ENCODE assay signal across 24 cellular contexts in the genomic region with DNA sequence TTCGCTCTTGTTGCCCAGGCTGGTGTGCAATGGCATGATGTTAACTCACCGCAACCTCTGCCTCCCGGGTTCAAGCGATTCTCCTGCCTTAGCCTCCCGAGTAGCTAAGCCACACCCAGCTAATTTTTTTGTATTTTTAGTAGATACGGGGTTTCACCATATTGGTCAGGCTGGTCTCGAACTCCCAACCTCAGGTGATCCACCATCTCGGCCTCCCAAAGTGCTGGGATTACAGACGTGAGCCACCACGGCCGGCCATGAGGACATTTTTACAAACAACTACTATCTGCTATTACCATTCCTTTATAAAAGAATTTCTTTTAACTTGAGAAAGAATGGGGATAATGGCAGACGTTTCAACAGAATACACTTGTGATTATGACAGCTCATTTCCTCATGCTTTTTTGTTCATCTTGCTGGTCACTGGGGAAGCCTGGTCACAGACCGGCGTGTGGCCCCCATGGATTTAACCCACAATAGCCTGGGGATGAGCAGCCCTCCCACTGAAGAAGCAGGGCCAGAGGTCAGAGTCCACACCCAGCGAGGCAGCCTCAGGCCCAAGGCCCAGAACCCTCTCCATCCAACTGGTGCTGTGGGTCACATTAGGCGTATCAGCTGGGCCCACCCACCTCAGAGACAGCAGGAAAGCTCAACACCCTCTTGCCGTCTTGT.
"Had no signal": no experiment of that assay in that cellular context is flagged by ENCODE, and none has a peak within 500 bp of the region (broad histone marks: within the 10 kb centered on the region; RNA-seq: fewer than 3 reads in every experiment).

No MANE protein-coding gene starts in this region.

- H3K27ac ChIP-seq: brain microvascular endothelial cell, esophagus muscularis mucosa, left ventricle myocardium inferior, ovary, sigmoid colon, upper lobe of left lung, VCaP had no signal

- FAIRE-seq: astrocyte, small intestine, TTC549 had no signal

- ATAC-seq: stimulated activated effector memory CD8-positive, alpha-beta T cell treated with anti-CD3 and anti-CD28 coated beads, Interleukin-12 subunit alpha, Interleukin-12 subunit beta, amount 100 ng/mL, for 72 hours; T-cell had no signal

- H3K4me1 ChIP-seq: upper lobe of left lung had no signal

- DNase-seq: activated CD4-positive, alpha-beta memory T cell treated with anti-CD3 and anti-CD28 coated beads for 36 hours; activated CD4-positive, alpha-beta T cell treated with anti-CD3 and anti-CD28 coated beads for 4 hours; activated effector memory CD4-positive, alpha-beta T cell treated with anti-CD3 and anti-CD28 coated beads, Interleukin-2, amount 50 U/mL, for 16 hours; activated naive CD4-positive, alpha-beta T cell treated with anti-CD3 and anti-CD28 coated beads, Interleukin-2, amount 50 U/mL, for 16 hours; activated T-cell treated with anti-CD3 and anti-CD28 coated beads, Interleukin-2, amount 50 U/mL, for 1 hour; amniotic stem cell; brain microvascular endothelial cell; caudate nucleus; foreskin melanocyte; left ventricle myocardium inferior; ovary; sigmoid colon; small intestine; stimulated activated CD4-positive, alpha-beta T cell treated with anti-CD3 and anti-CD28 coated beads, Interleukin-4, amount 100 ng/mL, for 24 hours; substantia nigra; T-cell; T-helper 9 cell; upper lobe of left lung had no signal

- H3K36me3 ChIP-seq: brain microvascular endothelial cell, esophagus muscularis mucosa, left ventricle myocardium inferior, ovary, sigmoid colon, upper lobe of left lung had no signal

- H3K4me3 ChIP-seq: esophagus muscularis mucosa, left ventricle myocardium inferior, lung, ovary, sigmoid colon, upper lobe of left lung had no signal

- H3K27me3 ChIP-seq: brain microvascular endothelial cell, esophagus muscularis mucosa, ovary, sigmoid colon, upper lobe of left lung had no signal

- H3K9me3 ChIP-seq: left ventricle myocardium inferior, ovary, sigmoid colon, upper lobe of left lung had no signal
